In the genomic region with DNA sequence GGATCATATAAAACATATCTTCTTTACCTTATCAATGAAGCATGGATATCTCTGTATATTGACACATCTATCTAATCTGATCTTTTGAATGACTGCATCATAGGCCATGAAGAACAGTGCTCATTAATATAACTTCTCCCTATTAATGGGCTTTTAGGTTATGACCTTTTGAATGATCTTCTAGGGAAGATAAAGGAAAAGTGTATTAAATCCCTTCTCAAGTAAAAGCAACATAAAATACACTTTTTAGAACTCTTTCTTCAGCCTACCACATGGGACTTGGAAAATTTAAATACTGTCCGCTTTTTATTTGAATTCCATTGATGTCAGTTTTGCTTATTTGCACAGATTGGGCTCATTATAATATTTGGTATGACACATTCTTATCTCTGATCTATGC, we compare ENCODE assay signal across 8 cellular contexts.
"Had no signal": no experiment of that assay in that cellular context is flagged by ENCODE, and none has a peak within 500 bp of the region (broad histone marks: within the 10 kb centered on the region; RNA-seq: fewer than 3 reads in every experiment).

No MANE protein-coding gene starts in this region.

- H3K36me3 ChIP-seq: HAP-1 had no signal

- H3K9me3 ChIP-seq: HAP-1 had no signal

- DNase-seq: GM23248, GOT3, H7, H9, HCEC 1CT, HFFc6 had no signal

- H3K4me1 ChIP-seq: HAP-1 had no signal

- H3K4me3 ChIP-seq: GM23248, GM23338, HAP-1 had no signal

- H3K27ac ChIP-seq: GM23248 had no signal
